Comparison of ENCODE assay signal across 13 cellular contexts in the genomic region with DNA sequence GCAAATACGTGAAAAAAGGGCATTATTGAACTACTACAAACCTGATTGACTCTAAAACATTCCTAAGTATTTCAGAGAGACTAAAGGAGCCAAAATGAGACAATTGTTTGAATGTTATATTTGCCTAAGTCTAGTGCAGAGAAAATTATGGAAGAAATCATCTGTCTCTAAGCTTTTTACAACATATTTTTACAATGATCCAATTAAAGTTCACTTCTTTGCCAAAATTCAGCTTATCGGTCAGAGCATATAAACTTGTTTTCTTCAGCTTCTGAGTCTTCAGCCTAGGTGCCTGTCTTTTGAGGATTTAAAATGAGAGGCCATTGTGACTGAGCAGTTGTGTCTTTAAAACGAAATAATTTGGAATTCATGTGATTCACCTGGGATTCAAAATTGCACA.
DNase-seq lines count a peak whose midpoint lies in the region; ATAC-seq and TF ChIP-seq lines count a peak whose summit lies in the region.
"Had no signal": no experiment of that assay in that cellular context is flagged by ENCODE, and none has a peak within 500 bp of the region (broad histone marks: within the 10 kb centered on the region; RNA-seq: fewer than 3 reads in every experiment).

No MANE protein-coding gene starts in this region.

- H3K27me3 Mint-ChIP-seq in activated naive CD8-positive, alpha-beta T cell treated with anti-CD3 and anti-CD28 coated beads, Interleukin-2, amount 50 U/mL, for 24 hours = no peaks in the 10 kb centered on the region

- H3K4me3 ChIP-seq in right atrium auricular region (no peak overlapping the region), mesodermal cell (ENCODE audit: extremely low read depth, insufficient read depth, low read length, poor library complexity, severe bottlenecking) (no peak overlapping the region)
- H3K4me3 ChIP-seq: BLaER1 treated with 17β-estradiol and CSF1 and Interleukin-3, amounts not matched to agents 10 nM and 100 nM; body of pancreas had no signal

- ATAC-seq in left cardiac atrium = no peak
- no peak for ATAC-seq in activated naive CD8-positive, alpha-beta T cell treated with anti-CD3 and anti-CD28 coated beads, Interleukin-2, amount 50 U/mL, for 24 hours
- no peak for ATAC-seq in GM21717 (IDR thresholded peaks at IDR 0.05; ENCODE audit: unreplicated experiment)
- no peak for ATAC-seq in GM19351 (IDR thresholded peaks at IDR 0.05; ENCODE audit: unreplicated experiment)
- ATAC-seq: body of pancreas had no signal

- 92% methylated on average over 1 of the region's 3 CpGs; no CpG with 5 or more reads in 1 of the 2 experiments for WGBS in mesodermal cell (ENCODE audit: insufficient coverage in 2 of 2), 2 experiments

- no peaks in the 10 kb centered on the region for H3K27me3 ChIP-seq in right atrium auricular region
- H3K27me3 ChIP-seq: BLaER1 treated with 17β-estradiol and CSF1 and Interleukin-3, amounts not matched to agents 10 nM and 100 nM had no signal

- DNase-seq in right atrium auricular region (ENCODE audit: low spot score) (no peak), left cardiac atrium (no peak), NCI-H748 treated with DMSO at 0.1 percent for 48 hours (lab: John Stamatoyannopoulos, UW) (no peak), head of caudate nucleus (no peak)
- no peak for DNase-seq in activated naive CD8-positive, alpha-beta T cell treated with anti-CD3 and anti-CD28 coated beads, Interleukin-2, amount 50 U/mL, for 24 hours
- DNase-seq: activated CD4-positive, alpha-beta T cell treated with anti-CD3 and anti-CD28 coated beads, Interleukin-2, amount 50 U/mL, for 48 hours; body of pancreas; NCI-H1105; NCI-H524 treated with DMSO at 0.1 percent for 48 hours had no signal

- H3K4me3 Mint-ChIP-seq in activated naive CD8-positive, alpha-beta T cell treated with anti-CD3 and anti-CD28 coated beads, Interleukin-2, amount 50 U/mL, for 24 hours = no peak overlapping the region

- peaks cover 29% of the 10 kb centered on the region for H3K36me3 Mint-ChIP-seq in activated naive CD8-positive, alpha-beta T cell treated with anti-CD3 and anti-CD28 coated beads, Interleukin-2, amount 50 U/mL, for 24 hours (ENCODE audit: low read depth)

- peak overlapping the region; percentile 80 for H3K27ac Mint-ChIP-seq in activated naive CD8-positive, alpha-beta T cell treated with anti-CD3 and anti-CD28 coated beads, Interleukin-2, amount 50 U/mL, for 24 hours

- H3K9me3 ChIP-seq in right atrium auricular region = no peaks in the 10 kb centered on the region
- H3K9me3 ChIP-seq in mesodermal cell (ENCODE audit: control insufficient read depth, low read length) = no peaks in the 10 kb centered on the region
- H3K9me3 ChIP-seq: BLaER1 treated with 17β-estradiol and CSF1 and Interleukin-3, amounts not matched to agents 10 nM and 100 nM; body of pancreas had no signal

- H3K4me1 Mint-ChIP-seq in activated naive CD8-positive, alpha-beta T cell treated with anti-CD3 and anti-CD28 coated beads, Interleukin-2, amount 50 U/mL, for 24 hours = peaks cover 98% of the 10 kb centered on the region

- TF ChIP-seq CTCF in right atrium auricular region (IDR thresholded peaks at IDR 0.05) = no peak

- peak overlapping the region; percentile 26 to 69 for H3K27ac ChIP-seq in right atrium auricular region
- H3K27ac ChIP-seq in mesodermal cell (ENCODE audit: low read depth, low read length, severe bottlenecking) = peak overlapping the region; percentile 31
- H3K27ac ChIP-seq: BLaER1 treated with 17β-estradiol and CSF1 and Interleukin-3, amounts not matched to agents 10 nM and 100 nM had no signal

- intact Hi-C loops in left cardiac atrium (cut with DNase I) = no loop called here
- intact Hi-C loops in head of caudate nucleus (cut with DNase I) = loop anchor here (5.0 kb wide), 1 partner anchor 80 kb away; no protein-coding TSS in a partner anchor

- H3K9me3 Mint-ChIP-seq in activated naive CD8-positive, alpha-beta T cell treated with anti-CD3 and anti-CD28 coated beads, Interleukin-2, amount 50 U/mL, for 24 hours = peaks cover 4% of the 10 kb centered on the region

- H3K36me3 ChIP-seq in right atrium auricular region = no peaks in the 10 kb centered on the region
- peaks cover 14% of the 10 kb centered on the region for H3K36me3 ChIP-seq in mesodermal cell (ENCODE audit: control insufficient read depth, insufficient read depth, low read length)

- H3K4me1 ChIP-seq in right atrium auricular region (peaks cover 0 to 84% of the 10 kb centered on the region in 2 donors), mesodermal cell (ENCODE audit: control insufficient read depth, insufficient read depth, low read length, poor library complexity, severe bottlenecking) (peaks cover 75% of the 10 kb centered on the region)
- H3K4me1 ChIP-seq: body of pancreas had no signal
